In the genomic region with DNA sequence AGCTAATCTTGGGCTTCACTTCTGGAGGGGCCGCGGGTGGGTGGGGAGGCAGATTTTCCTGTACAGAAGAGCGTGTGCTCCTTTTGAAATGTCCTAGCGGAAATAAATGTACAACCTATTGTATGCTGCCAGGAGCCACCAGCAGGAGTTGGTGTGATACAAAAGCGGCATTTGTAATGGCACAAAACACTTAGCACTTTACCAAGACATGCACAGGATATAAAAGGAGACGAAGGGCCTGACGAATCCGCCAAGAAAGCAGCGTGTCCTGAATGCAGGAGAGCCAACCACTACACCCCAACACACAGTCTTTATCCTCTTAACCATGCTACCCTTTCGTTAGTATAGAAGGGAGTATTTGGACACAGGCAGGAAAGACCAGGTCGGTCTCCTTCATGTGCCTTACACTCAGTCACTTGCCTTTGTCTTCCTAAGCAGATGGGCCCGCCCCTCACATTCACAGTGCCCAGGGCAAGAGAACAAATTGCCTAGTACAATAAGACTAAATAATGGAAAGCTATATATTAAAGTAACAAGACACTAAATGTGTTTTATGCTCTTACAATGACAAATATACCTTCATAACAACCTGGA, we compare ENCODE assay signal across 28 cellular contexts.
DNase-seq lines count a peak whose midpoint lies in the region; ATAC-seq and TF ChIP-seq lines count a peak whose summit lies in the region.
"Had no signal": no experiment of that assay in that cellular context is flagged by ENCODE, and none has a peak within 500 bp of the region (broad histone marks: within the 10 kb centered on the region; RNA-seq: fewer than 3 reads in every experiment).

No MANE protein-coding gene starts in this region.

- H3K9me3 Mint-ChIP-seq in activated naive CD4-positive, alpha-beta T cell treated with anti-CD3 and anti-CD28 coated beads, Interleukin-2, amount 50 U/mL, for 72 hours: peaks cover 14 to 20% of the 10 kb centered on the region in 2 donors
- H3K9me3 Mint-ChIP-seq in activated CD4-positive, alpha-beta T cell treated with anti-CD3 and anti-CD28 coated beads, Interleukin-2, amount 10 ng/mL, durations not matched to agents 24 days and 14 days: no peaks in the 10 kb centered on the region

- H3K36me3 Mint-ChIP-seq in activated naive CD4-positive, alpha-beta T cell treated with anti-CD3 and anti-CD28 coated beads, Interleukin-2, amount 50 U/mL, for 72 hours: peaks cover 0 to 2% of the 10 kb centered on the region in 2 donors
- no peaks in the 10 kb centered on the region for H3K36me3 Mint-ChIP-seq in activated CD4-positive, alpha-beta T cell treated with anti-CD3 and anti-CD28 coated beads, Interleukin-2, amount 10 ng/mL, durations not matched to agents 24 days and 14 days (ENCODE audit: low read depth)
- H3K36me3 Mint-ChIP-seq: CD8-positive, alpha-beta T cell; memory B cell; naive B cell; stimulated activated effector memory CD8-positive, alpha-beta T cell treated with anti-CD3 and anti-CD28 coated beads, Interleukin-12 subunit alpha, Interleukin-12 subunit beta, amount 100 ng/mL, for 72 hours had no signal

- ATAC-seq in activated naive CD4-positive, alpha-beta T cell treated with anti-CD3 and anti-CD28 coated beads, Interleukin-2, amount 50 U/mL, for 72 hours: no peak
- no peak for ATAC-seq in GM21619 (IDR thresholded peaks at IDR 0.05; ENCODE audit: unreplicated experiment)
- ATAC-seq: activated CD4-positive, CD25-positive, alpha-beta regulatory T cell treated with anti-CD3 and anti-CD28 coated beads, Interleukin-2, amount 50 U/mL, for 24 hours; CD8-positive, alpha-beta T cell; gastroesophageal sphincter; left cardiac atrium; stimulated activated effector memory CD8-positive, alpha-beta T cell treated with anti-CD3 and anti-CD28 coated beads, Interleukin-12 subunit alpha, Interleukin-12 subunit beta, amount 100 ng/mL, for 72 hours had no signal

- no peak overlapping the region for H3K27ac Mint-ChIP-seq in activated naive CD4-positive, alpha-beta T cell treated with anti-CD3 and anti-CD28 coated beads, Interleukin-2, amount 50 U/mL, for 72 hours
- no peak overlapping the region for H3K27ac Mint-ChIP-seq in activated CD4-positive, alpha-beta T cell treated with anti-CD3 and anti-CD28 coated beads, Interleukin-2, amount 10 ng/mL, durations not matched to agents 24 days and 14 days
- H3K27ac Mint-ChIP-seq: activated T-cell treated with anti-CD3 and anti-CD28 coated beads, Interleukin-2, amount 50 U/mL, for 24 hours; CD8-positive, alpha-beta T cell; memory B cell; naive B cell; stimulated activated effector memory CD8-positive, alpha-beta T cell treated with anti-CD3 and anti-CD28 coated beads, Interleukin-12 subunit alpha, Interleukin-12 subunit beta, amount 100 ng/mL, for 72 hours had no signal

- H3K4me3 ChIP-seq in dorsolateral prefrontal cortex: no peak overlapping the region
- H3K4me3 ChIP-seq: adrenal gland, colonic mucosa, gastroesophageal sphincter, GM23248, right atrium auricular region, uterus had no signal

- no peaks in the 10 kb centered on the region for H3K4me1 Mint-ChIP-seq in activated CD4-positive, alpha-beta T cell treated with anti-CD3 and anti-CD28 coated beads, Interleukin-2, amount 10 ng/mL, durations not matched to agents 24 days and 14 days
- H3K4me1 Mint-ChIP-seq: memory B cell; naive B cell; stimulated activated effector memory CD8-positive, alpha-beta T cell treated with anti-CD3 and anti-CD28 coated beads, Interleukin-12 subunit alpha, Interleukin-12 subunit beta, amount 100 ng/mL, for 72 hours had no signal

- DNase-seq in Ammon's horn (ENCODE audit: low spot score): peak; percentile 77
- peak; percentile 59 for DNase-seq in NCI-H2081 treated with DMSO at 0.1 percent for 48 hours (lab: John Stamatoyannopoulos, UW)
- DNase-seq in dorsolateral prefrontal cortex: peak in 8 of 10 donors; percentile 21 to 67 (median 49)
- peak; percentile 40 for DNase-seq in medulla oblongata (ENCODE audit: extremely low spot score)
- no peak for DNase-seq in activated naive CD4-positive, alpha-beta T cell treated with anti-CD3 and anti-CD28 coated beads, Interleukin-2, amount 50 U/mL, for 72 hours (ENCODE audit: low spot score in 2 of 2)
- DNase-seq in NCI-H1105 treated with DMSO at 0.1 percent for 48 hours (lab: John Stamatoyannopoulos, UW): no peak
- no peak for DNase-seq in activated CD4-positive, alpha-beta T cell treated with anti-CD3 and anti-CD28 coated beads, Interleukin-2, amount 10 ng/mL, durations not matched to agents 24 days and 14 days
- DNase-seq: activated CD8-positive, alpha-beta memory T cell treated with anti-CD3 and anti-CD28 coated beads for 24 hours; activated naive CD4-positive, alpha-beta T cell; activated T-cell treated with anti-CD3 and anti-CD28 coated beads, Interleukin-2, amount 50 U/mL, for 24 hours; adrenal gland; AML-193; CD8-positive, alpha-beta T cell; colonic mucosa; DMS53; GDM1; GM23248; left cardiac atrium; naive B cell; NCI-H2029; NCI-H524 treated with DMSO at 0.1 percent for 48 hours; uterus had no signal

- no peak for TF ChIP-seq CTCF in dorsolateral prefrontal cortex (IDR thresholded peaks at IDR 0.05 in 54 of 56, conservative IDR thresholded peaks at IDR 0.05 in 2 of 56; ENCODE audit: low read depth in 1 of 56, partially characterized antibody in 56 of 56)

- intact Hi-C loops in dorsolateral prefrontal cortex (cut with DNase I): no loop called here
- intact Hi-C loops in activated CD4-positive, alpha-beta T cell treated with anti-CD3 and anti-CD28 coated beads, Interleukin-2, amount 10 ng/mL, durations not matched to agents 24 days and 14 days (cut with micrococcal nuclease): no loop called here

- H3K27me3 ChIP-seq in dorsolateral prefrontal cortex: no peaks in the 10 kb centered on the region
- H3K27me3 ChIP-seq: adrenal gland, colonic mucosa, gastroesophageal sphincter, right atrium auricular region, uterus had no signal

- no peak overlapping the region for H3K4me3 Mint-ChIP-seq in activated CD4-positive, alpha-beta T cell treated with anti-CD3 and anti-CD28 coated beads, Interleukin-2, amount 10 ng/mL, durations not matched to agents 24 days and 14 days
- H3K4me3 Mint-ChIP-seq: activated T-cell treated with anti-CD3 and anti-CD28 coated beads, Interleukin-2, amount 50 U/mL, for 24 hours; CD8-positive, alpha-beta T cell; memory B cell; naive B cell; stimulated activated effector memory CD8-positive, alpha-beta T cell treated with anti-CD3 and anti-CD28 coated beads, Interleukin-12 subunit alpha, Interleukin-12 subunit beta, amount 100 ng/mL, for 72 hours had no signal

- H3K27me3 Mint-ChIP-seq in activated CD4-positive, alpha-beta T cell treated with anti-CD3 and anti-CD28 coated beads, Interleukin-2, amount 10 ng/mL, durations not matched to agents 24 days and 14 days: no peaks in the 10 kb centered on the region
- H3K27me3 Mint-ChIP-seq: activated T-cell treated with anti-CD3 and anti-CD28 coated beads, Interleukin-2, amount 50 U/mL, for 24 hours; naive B cell had no signal

- H3K27ac ChIP-seq in dorsolateral prefrontal cortex: peak overlapping the region in 18 of 59 donors; percentile 12 to 62 (median 40)
- H3K27ac ChIP-seq: adrenal gland, colonic mucosa, gastroesophageal sphincter, GM23248, right atrium auricular region, uterus had no signal

Comparison
In these comparisons a context has a peak if more than half of its experiments do, and no peak if none do; other contexts are left out.
1. DNase-seq: peak in Ammon's horn (single experiment), NCI-H2081 treated with DMSO at 0.1 percent for 48 hours (single experiment), dorsolateral prefrontal cortex (8 of 10) and medulla oblongata (single experiment); none in activated naive CD4-positive, alpha-beta T cell treated with anti-CD3 and anti-CD28 coated beads, Interleukin-2, amount 50 U/mL, for 72 hours (0 of 2), NCI-H1105 treated with DMSO at 0.1 percent for 48 hours (single experiment) and activated CD4-positive, alpha-beta T cell treated with anti-CD3 and anti-CD28 coated beads, Interleukin-2, amount 10 ng/mL, durations not matched to agents 24 days and 14 days (single experiment).